12 cellular contexts compared by ENCODE assay signal in the genomic region with DNA sequence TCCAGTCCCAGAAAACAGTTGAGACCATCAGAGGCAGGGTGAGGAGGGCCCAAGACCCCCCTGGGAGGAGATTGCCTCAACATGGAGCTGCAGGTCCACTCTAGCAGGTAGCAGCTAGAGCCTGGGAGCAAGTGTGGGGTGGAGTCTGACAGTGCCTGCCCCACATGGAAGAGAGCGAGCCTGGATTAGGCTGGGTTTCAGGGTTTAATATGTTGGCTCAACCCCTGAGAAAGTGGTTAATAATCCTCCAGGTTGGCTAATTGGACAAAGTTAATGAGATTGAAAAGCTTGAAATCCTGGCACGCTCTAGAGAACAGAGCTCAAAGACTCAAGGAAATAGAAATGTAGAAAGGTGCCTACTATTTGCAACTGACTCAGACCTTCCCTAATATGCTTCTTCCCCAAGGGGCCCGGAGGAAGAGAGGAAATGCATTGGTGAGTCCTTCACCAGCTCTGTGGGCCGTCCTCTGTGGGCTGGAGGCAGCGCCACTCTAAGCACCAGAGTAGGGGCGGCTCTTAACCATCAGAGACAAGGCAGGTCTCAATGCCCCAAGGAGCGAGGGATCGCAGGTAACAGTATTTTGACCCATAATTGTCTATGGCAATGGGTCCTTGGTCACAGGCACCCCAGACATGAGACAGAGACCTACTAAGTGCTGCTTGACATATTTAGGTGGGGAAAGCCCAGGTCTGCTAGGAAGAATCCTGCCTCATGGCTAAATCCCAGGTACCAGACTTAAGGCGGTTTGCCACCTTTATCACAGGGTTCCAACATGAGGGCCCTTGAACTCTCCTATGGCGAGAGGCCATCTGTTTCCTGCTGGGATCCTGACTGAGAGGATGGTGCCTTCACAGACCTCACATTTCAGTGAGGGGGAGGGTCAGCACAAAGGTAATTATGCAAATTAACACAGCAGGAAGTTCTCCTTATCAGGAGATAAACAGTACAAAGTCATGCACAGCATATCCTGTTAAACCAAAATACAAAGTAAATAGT. TPM values are rescaled to one million over a fixed set of nuclear protein-coding genes. Genes with fewer than 3 reads are reported as not detected.
DNase-seq lines count a peak whose midpoint lies in the region; ATAC-seq, FAIRE-seq and TF ChIP-seq lines count a peak whose summit lies in the region.
"Had no signal": no experiment of that assay in that cellular context is flagged by ENCODE, and none has a peak within 500 bp of the region (broad histone marks: within the 10 kb centered on the region; RNA-seq: fewer than 3 reads in every experiment).

No MANE protein-coding gene starts in this region.

- no peak overlapping the region for H4K8ac ChIP-seq in H1 (ENCODE audit: extremely low read depth, insufficient read depth, low read length)

- H3K9ac ChIP-seq in mammary epithelial cell (ENCODE audit: insufficient read depth, low read length): no peak overlapping the region
- H3K9ac ChIP-seq in H1 (replicated peaks in 1 of 4; ENCODE audit: extremely low read depth in 1 of 4, low read depth in 3 of 4, low read length in 3 of 4): no peak overlapping the region

- TF ChIP-seq POLR2A in H1 (IDR thresholded peaks at IDR 0.05; ENCODE audit: control extremely low read depth in 1 of 2, low read depth in 2 of 2, low read length in 2 of 2): no peak

- H3K27me3 ChIP-seq in mammary epithelial cell (ENCODE audit: insufficient read depth, low read length) (no peaks in the 10 kb centered on the region), H1 (replicated peaks in 1 of 4; ENCODE audit: control insufficient read depth in 3 of 4, extremely low read depth in 1 of 4, insufficient read depth in 3 of 4, low read length in 3 of 4) (no peaks in the 10 kb centered on the region; a peak in 1 of 7 replicates), thymus (ENCODE audit: control insufficient read depth, insufficient read depth) (no peaks in the 10 kb centered on the region)
- H3K27me3 ChIP-seq: neutrophil had no signal

- no peak overlapping the region for H3K23ac ChIP-seq in H1 (ENCODE audit: insufficient read length)

- no peak for TF ChIP-seq EP300 in H1 (IDR thresholded peaks at IDR 0.05; ENCODE audit: borderline replicate concordance in 1 of 2, low read depth in 2 of 2, low read length in 2 of 2)

- H3K4me2 ChIP-seq in mammary epithelial cell (ENCODE audit: insufficient read depth, low read depth, low read length) (no peak overlapping the region), H1 (ENCODE audit: insufficient read depth in 1 of 2, low read depth in 2 of 2, low read length in 2 of 2) (0 out of 4 replicates have a peak overlapping the region, but pooled peaks of 1 of the 2 experiments have one; percentile 15)

- no peaks in the 10 kb centered on the region; the same call in none of the 2 replicates for H3K23me2 ChIP-seq in H1 (ENCODE audit: low read depth, low read length)

- H3K4me1 Mint-ChIP-seq in MCF 10A (ENCODE audit: insufficient read depth, unreplicated experiment): no peaks in the 10 kb centered on the region

- H2AFZ ChIP-seq in mammary epithelial cell (ENCODE audit: low read depth, low read length): no peak overlapping the region
- no peak overlapping the region for H2AFZ ChIP-seq in H1 (ENCODE audit: low read length)

- TF ChIP-seq CTCF in mammary epithelial cell (conservative IDR thresholded peaks at IDR 0.05 in 1 of 2, IDR thresholded peaks at IDR 0.05 in 1 of 2; ENCODE audit: extremely low read depth in 1 of 2, insufficient read depth in 1 of 2, low read depth in 1 of 2, low read length in 2 of 2) (no peak), MCF 10A (IDR thresholded peaks at IDR 0.05; ENCODE audit: unreplicated experiment) (no peak), H1 (IDR thresholded peaks at IDR 0.05; ENCODE audit: control extremely low read depth in 1 of 3, insufficient read depth in 1 of 3, low read depth in 1 of 3, low read length in 3 of 3) (no peak), GM13976 (IDR thresholded peaks at IDR 0.05; ENCODE audit: borderline replicate concordance, control extremely low read depth, extremely low read depth, insufficient read depth, missing control alignments) (no peak)

- ATAC-seq in HG03457 (IDR thresholded peaks at IDR 0.05; ENCODE audit: unreplicated experiment): no peak

- intact Hi-C loops in mammary epithelial cell (cut with micrococcal nuclease): no loop called here
- intact Hi-C loops in MCF 10A (cut with micrococcal nuclease): no loop called here

- no peak overlapping the region for H2BK15ac ChIP-seq in H1 (ENCODE audit: low read length)

- CTCF ChIA-PET in mammary epithelial cell (lab: Charles Lee; ENCODE audit: low non-redundant PET): no interaction called here
- CTCF ChIA-PET in MCF 10A (lab: Yijun Ruan, JAX): interaction anchor here (0.6 to 0.9 kb wide), 3 partner anchors 13 to 356 kb away, joined by 3 to 4 read pairs (median 3); no protein-coding TSS in a partner anchor
- CTCF ChIA-PET in H1 (lab: Charles Lee; ENCODE audit: partially characterized antibody): interaction anchor here (0.9 kb wide), 1 partner anchor 12 kb away, joined by 5 read pairs; no protein-coding TSS in a partner anchor

- dilution Hi-C loops in mammary epithelial cell (cut with HindIII; ENCODE audit: low sequenced_read_pairs): no loop called here

- H2BK12ac ChIP-seq in H1 (ENCODE audit: low read depth, low read length): peak overlapping the region; percentile 80

- no peak for FAIRE-seq in H1 (lab: Jason Lieb, UNC)
- FAIRE-seq: endothelial cell of umbilical vein had no signal

- peak overlapping the region; percentile 15; the same call in 1 of the 2 replicates for H2BK5ac ChIP-seq in H1 (ENCODE audit: low read depth, low read length)

- H3K4me3 ChIP-seq in mammary epithelial cell (replicated peaks in 1 of 3; ENCODE audit: insufficient read depth in 1 of 3, low read depth in 2 of 3, low read length in 3 of 3) (no peak overlapping the region), H1 (ENCODE audit: extremely low read depth in 1 of 4, insufficient read depth in 2 of 4, low read depth in 3 of 4, low read length in 4 of 4) (no peak overlapping the region), thymus (ENCODE audit: low read length) (no peak overlapping the region)

- H4K91ac ChIP-seq in H1 (replicated peaks; ENCODE audit: insufficient read length, low read length): peak overlapping the region; percentile 36

- 89% methylated on average over 10 of the region's 10 CpGs for WGBS in mammary epithelial cell (ENCODE audit: low coverage, missing lambda C conversion rate)
- 90% methylated on average over 10 of the region's 10 CpGs; no CpG with 5 or more reads in 1 of the 2 experiments for WGBS in H1 (ENCODE audit: extremely low coverage in 1 of 2, insufficient coverage in 1 of 2, insufficient read length in 1 of 2, insufficient replicate concordance in 2 of 2, low coverage in 1 of 2, low lambda C conversion rate in 2 of 2, missing lambda C conversion rate in 1 of 2), 2 experiments
- 70% methylated on average over 10 of the region's 10 CpGs for WGBS in thymus

- H4K5ac ChIP-seq in H1 (ENCODE audit: insufficient read length, low read depth, low read length): no peak overlapping the region

- H3K36me3 ChIP-seq in mammary epithelial cell (ENCODE audit: insufficient read depth, low read length) (no peaks in the 10 kb centered on the region), H1 (ENCODE audit: control insufficient read depth in 2 of 4, insufficient read depth in 4 of 4, low read length in 3 of 4) (no peaks in the 10 kb centered on the region), thymus (ENCODE audit: control insufficient read depth, insufficient read depth) (no peaks in the 10 kb centered on the region)
- H3K36me3 ChIP-seq: neutrophil had no signal

- in situ Hi-C loops in mammary epithelial cell (cut with MboI; ENCODE audit: low sequenced_read_pairs in 2 of 2) (no loop called here), GM13976 (cut with MboI; ENCODE audit: low sequenced_read_pairs, unreplicated experiment) (no loop called here)

- no peak overlapping the region for H3K27ac ChIP-seq in mammary epithelial cell (ENCODE audit: insufficient read depth, low read depth, low read length)
- no peak overlapping the region for H3K27ac ChIP-seq in H1 (ENCODE audit: low read depth, low read length)
- H3K27ac ChIP-seq in thymus (ENCODE audit: low read depth): peak overlapping the region; percentile 75
- H3K27ac ChIP-seq: neutrophil had no signal

- TF ChIP-seq RAD21 in H1 (IDR thresholded peaks at IDR 0.05 in 1 of 2, conservative IDR thresholded peaks at IDR 0.05 in 1 of 2; ENCODE audit: low read depth in 2 of 2, low read length in 2 of 2): no peak

- H3K18ac ChIP-seq in H1 (ENCODE audit: extremely low read depth, low read length): peak overlapping the region; percentile 55

- no peaks in the 10 kb centered on the region for H3K27me3 Mint-ChIP-seq in MCF 10A (ENCODE audit: insufficient read depth, unreplicated experiment)

- H3K79me2 ChIP-seq in mammary epithelial cell (ENCODE audit: insufficient read depth, low read length) (no peaks in the 10 kb centered on the region), H1 (ENCODE audit: control insufficient read depth in 1 of 2, insufficient read depth in 2 of 2, low read length in 2 of 2) (no peaks in the 10 kb centered on the region)

- TSS peak; percentile 65 for BruUV-seq in mammary epithelial cell (replicated peaks; lab: Mats Ljungman, UMichigan)
- BruUV-seq in MCF 10A (replicated peaks; lab: Mats Ljungman, UMichigan): no TSS peak

- H3K27ac Mint-ChIP-seq in MCF 10A (ENCODE audit: low read depth, unreplicated experiment): no peak overlapping the region

- H4K20me1 ChIP-seq in mammary epithelial cell (ENCODE audit: insufficient read depth, low read length): no peaks in the 10 kb centered on the region
- no peaks in the 10 kb centered on the region for H4K20me1 ChIP-seq in H1 (replicated peaks in 1 of 2; ENCODE audit: control insufficient read depth in 1 of 2, insufficient read depth in 2 of 2, low read length in 2 of 2)

- H3K14ac ChIP-seq in H1 (ENCODE audit: insufficient read length): no peak overlapping the region

- no peaks in the 10 kb centered on the region for H3K4me1 ChIP-seq in mammary epithelial cell (ENCODE audit: insufficient read depth, low read length)
- peaks cover 1 to 13% (median 10%) of the 10 kb centered on the region in 4 experiments; a peak in 6 of 7 replicates for H3K4me1 ChIP-seq in H1 (replicated peaks in 1 of 4; ENCODE audit: control insufficient read depth in 3 of 4, insufficient read depth in 4 of 4, low read length in 3 of 4)
- H3K4me1 ChIP-seq in thymus (ENCODE audit: control insufficient read depth, insufficient read depth, low read length): peaks cover 54% of the 10 kb centered on the region

- no peaks in the 10 kb centered on the region for H3K9me3 Mint-ChIP-seq in MCF 10A (ENCODE audit: unreplicated experiment)

- peak overlapping the region; percentile 93 for H2AK5ac ChIP-seq in H1 (ENCODE audit: low read depth, low read length)

- H3K4me3 Mint-ChIP-seq in MCF 10A (ENCODE audit: unreplicated experiment): no peak overlapping the region

- H2BK120ac ChIP-seq in H1 (replicated peaks; ENCODE audit: low read depth, low read length): no peak overlapping the region

- H2BK20ac ChIP-seq in H1 (ENCODE audit: low read length): peak overlapping the region; percentile 77; the same call in 1 of the 2 replicates

- H3K56ac ChIP-seq in H1 (replicated peaks; ENCODE audit: insufficient read length, low read depth, low read length): no peak overlapping the region

- POLR2A ChIA-PET in MCF 10A (lab: Yijun Ruan, JAX): interaction anchor here (0.6 kb wide), 1 partner anchor 36 kb away, joined by 3 read pairs; no protein-coding TSS in a partner anchor
- POLR2A ChIA-PET in H1 (lab: Charles Lee; ENCODE audit: partially characterized antibody): interaction anchor here (1.3 kb wide), 1 partner anchor 9 kb away, joined by 3 read pairs; no protein-coding TSS in a partner anchor

- DNase-seq in mammary epithelial cell (no peak), MCF 10A (ENCODE audit: unreplicated experiment) (no peak), NCI-H510A (lab: John Stamatoyannopoulos, UW) (peak; percentile 71), H1 (ENCODE audit: low read depth in 1 of 2, low spot score in 2 of 2) (no peak), GM13976 (ENCODE audit: low spot score) (no peak), H4 (ENCODE audit: low spot score) (no peak)

- no peaks in the 10 kb centered on the region for H3K36me3 Mint-ChIP-seq in MCF 10A (ENCODE audit: insufficient read depth, unreplicated experiment)

- no peaks in the 10 kb centered on the region for H3K9me3 ChIP-seq in mammary epithelial cell (replicated peaks; ENCODE audit: insufficient read depth, low read length)
- H3K9me3 ChIP-seq in H1 (ENCODE audit: insufficient read depth in 2 of 2, low read depth in 1 of 2, low read length in 1 of 2): peaks cover 2 to 3% of the 10 kb centered on the region in 2 experiments; a peak in 2 of 4 replicates
- no peaks in the 10 kb centered on the region for H3K9me3 ChIP-seq in thymus (ENCODE audit: control insufficient read depth)
- H3K9me3 ChIP-seq: neutrophil had no signal

- no peak overlapping the region for H3K4ac ChIP-seq in H1 (replicated peaks; ENCODE audit: insufficient read length, low read depth, low read length)

- H3K79me1 ChIP-seq in H1 (ENCODE audit: low read depth, low read length): no peaks in the 10 kb centered on the region

RNA-seq across cellular contexts. Expression of a gene that starts 33.8 kb away (rescaled TPM):
- total RNA-seq in mammary epithelial cell (under 1 TPM; 0.50 to 0.66 TPM), MCF 10A (2022) (0.51 and 0.52 TPM in 2 replicates)
- polyA plus RNA-seq in mammary epithelial cell (0.35 TPM), H1 (2011; rRNA removed) (0.08 and 0.24 TPM in 2 replicates), thymus (2.4 TPM)
- not detected for polyA minus RNA-seq in mammary epithelial cell
- 0.36 TPM in 1 of 2 replicates, not detected in the other for total RNA-seq in H1 (2021; fragmentation: NEBNext Ultra II Directional; extraction: Animal tissue kit (Norgen Biotek cat#: 25700))
- polyA plus RNA-seq in H1 (2011; cell fraction: cytosol; rRNA removed): 0.39 TPM
- polyA plus RNA-seq in H1 (2011; cell fraction: nucleus; rRNA removed): 0.23 TPM
- 0.37 to 0.63 TPM (median 0.46 TPM) in 4 replicates for polyA plus RNA-seq in H1 (2012, experiment 1 of 2)
- polyA plus RNA-seq in H1 (2012, experiment 2 of 2): 0.33 TPM
- polyA plus RNA-seq in H1 (2013, experiment 1 of 2): 0.34 TPM
- 0.42 TPM for polyA plus RNA-seq in H1 (2013, experiment 2 of 2)
- 0.17 TPM in 1 of 2 replicates, not detected in the other for polyA minus RNA-seq in H1 (2011; rRNA and poly(A)+ RNA removed)
- polyA minus RNA-seq in H1 (2011; cell fraction: cytosol; rRNA and poly(A)+ RNA removed): not detected
- 0.30 TPM for polyA minus RNA-seq in H1 (2011; cell fraction: nucleus; rRNA and poly(A)+ RNA removed)
- total RNA-seq in H4 (2014; rRNA removed; shearing (Covaris generic)): not detected in 2 replicates
- total RNA-seq: endothelial cell of umbilical vein, LHCN-M2 had no signal

RNA-seq across cellular contexts. Expression of a gene that starts 51.5 kb away (rescaled TPM):
- 1 to 10 TPM; 7.7 to 8.7 TPM for total RNA-seq in mammary epithelial cell
- 3.9 TPM for polyA plus RNA-seq in mammary epithelial cell
- 5.0 TPM for polyA minus RNA-seq in mammary epithelial cell
- total RNA-seq in MCF 10A (2022): 4.9 and 7.6 TPM in 2 replicates
- total RNA-seq in H1 (2021; fragmentation: NEBNext Ultra II Directional; extraction: Animal tissue kit (Norgen Biotek cat#: 25700)): 23.7 and 30.9 TPM in 2 replicates
- polyA plus RNA-seq in H1 (2011; rRNA removed): 15.6 and 21.8 TPM in 2 replicates
- polyA plus RNA-seq in H1 (2011; cell fraction: cytosol; rRNA removed): 17.7 TPM
- 45.7 TPM for polyA plus RNA-seq in H1 (2011; cell fraction: nucleus; rRNA removed)
- 18.7 to 35.5 TPM (median 31.5 TPM) in 4 replicates for polyA plus RNA-seq in H1 (2012, experiment 1 of 2)
- 20.3 TPM for polyA plus RNA-seq in H1 (2012, experiment 2 of 2)
- 29.6 TPM for polyA plus RNA-seq in H1 (2013, experiment 1 of 2)
- polyA plus RNA-seq in H1 (2013, experiment 2 of 2): 31.0 TPM
- 23.3 and 27.0 TPM in 2 replicates for polyA minus RNA-seq in H1 (2011; rRNA and poly(A)+ RNA removed)
- 21.7 TPM for polyA minus RNA-seq in H1 (2011; cell fraction: cytosol; rRNA and poly(A)+ RNA removed)
- polyA minus RNA-seq in H1 (2011; cell fraction: nucleus; rRNA and poly(A)+ RNA removed): 33.3 TPM
- 9.2 TPM for polyA plus RNA-seq in thymus
- total RNA-seq in H4 (2014; rRNA removed; shearing (Covaris generic)): 6.7 and 9.2 TPM in 2 replicates
- total RNA-seq: LHCN-M2 had no signal

RNA-seq across cellular contexts. Expression of a gene that starts 58.5 kb away (rescaled TPM):
- not detected for total RNA-seq in mammary epithelial cell
- polyA plus RNA-seq in mammary epithelial cell: not detected
- polyA minus RNA-seq in mammary epithelial cell: not detected
- total RNA-seq in MCF 10A (2022): not detected in 2 replicates
- not detected in 2 replicates for total RNA-seq in H1 (2021; fragmentation: NEBNext Ultra II Directional; extraction: Animal tissue kit (Norgen Biotek cat#: 25700))
- polyA plus RNA-seq in H1 (2011; rRNA removed): not detected in 2 replicates
- not detected for polyA plus RNA-seq in H1 (2011; cell fraction: cytosol; rRNA removed)
- polyA plus RNA-seq in H1 (2011; cell fraction: nucleus; rRNA removed): not detected
- polyA plus RNA-seq in H1 (2012, experiment 1 of 2): not detected in 4 replicates
- not detected for polyA plus RNA-seq in H1 (2012, experiment 2 of 2)
- not detected for polyA plus RNA-seq in H1 (2013, experiment 1 of 2)
- polyA plus RNA-seq in H1 (2013, experiment 2 of 2): not detected
- 0.19 TPM in 1 of 2 replicates, not detected in the other for polyA minus RNA-seq in H1 (2011; rRNA and poly(A)+ RNA removed)
- not detected for polyA minus RNA-seq in H1 (2011; cell fraction: cytosol; rRNA and poly(A)+ RNA removed)
- not detected for polyA minus RNA-seq in H1 (2011; cell fraction: nucleus; rRNA and poly(A)+ RNA removed)
- 14.9 TPM for polyA plus RNA-seq in thymus
- total RNA-seq in H4 (2014; rRNA removed; shearing (Covaris generic)): not detected in 2 replicates
- total RNA-seq: Daoy, endothelial cell of umbilical vein, LHCN-M2 had no signal
- polyA plus RNA-seq: endothelial cell of umbilical vein had no signal
